In genomic region chr21:41764558-41765392, GRCh38 we compare ENCODE assay signal across 9 cellular contexts. TPM values are rescaled to one million over a fixed set of nuclear protein-coding genes. Genes with fewer than 3 reads are reported as not detected.
A peak's percentile ranks its signal among the peaks of the same experiment; 100 is the strongest.
DNase-seq lines count a peak whose midpoint lies in the region; ATAC-seq, FAIRE-seq and TF ChIP-seq lines count a peak whose summit lies in the region.
"Had no signal": no experiment of that assay in that cellular context is flagged by ENCODE, and none has a peak within 500 bp of the region (broad histone marks: within the 10 kb centered on the region; RNA-seq: fewer than 3 reads in every experiment).

No MANE protein-coding gene starts in this region.

- peak; percentile 94 for FAIRE-seq in keratinocyte (lab: Jason Lieb, UNC)
- FAIRE-seq: islet of Langerhans had no signal

- peaks cover 2% of the 10 kb centered on the region for H3K36me3 Mint-ChIP-seq in T-helper 17 cell (ENCODE audit: low read depth)

- peaks cover 29% of the 10 kb centered on the region for H3K4me1 Mint-ChIP-seq in T-helper 17 cell

- intact Hi-C loops in sigmoid colon (cut with DNase I) = no loop called here

- TF ChIP-seq EP300 in sigmoid colon (IDR thresholded peaks at IDR 0.05) = no peak

- peak overlapping the region; percentile 97 for H3K9ac ChIP-seq in keratinocyte (ENCODE audit: control insufficient read depth, extremely low read depth, insufficient read depth, low read length)

- peaks cover 88% of the 10 kb centered on the region for H3K27me3 Mint-ChIP-seq in T-helper 17 cell

- H3K4me2 ChIP-seq in keratinocyte (ENCODE audit: control insufficient read depth, extremely low read depth, insufficient read depth, low read depth, low read length) = peak overlapping the region; percentile 95

- H3K27ac Mint-ChIP-seq in T-helper 17 cell = peak overlapping the region; percentile 14

- H3K27me3 ChIP-seq in keratinocyte (ENCODE audit: control insufficient read depth, extremely low read depth, insufficient read depth, low read length) (no peaks in the 10 kb centered on the region), sigmoid colon (peaks cover 53 to 100% (median 87%) of the 10 kb centered on the region in 3 donors)

- H3K36me3 ChIP-seq in keratinocyte (ENCODE audit: control insufficient read depth in 2 of 2, extremely low read depth in 1 of 2, insufficient read depth in 2 of 2, low read length in 2 of 2) (peaks cover 1 to 4% of the 10 kb centered on the region in 2 experiments), sigmoid colon (no peaks in the 10 kb centered on the region)

- H3K4me3 Mint-ChIP-seq in T-helper 17 cell = no peak overlapping the region

- H3K9me1 ChIP-seq in keratinocyte (ENCODE audit: control insufficient read depth, extremely low read depth, insufficient read depth, low read length) = peaks cover 18% of the 10 kb centered on the region

- peaks cover 62% of the 10 kb centered on the region for H4K20me1 ChIP-seq in keratinocyte (ENCODE audit: control insufficient read depth, extremely low read depth, insufficient read depth, low read length)

- H3K9me3 ChIP-seq in T-helper 17 cell (ENCODE audit: control insufficient read depth, low read length, poor library complexity, severe bottlenecking) (no peaks in the 10 kb centered on the region), keratinocyte (ENCODE audit: control insufficient read depth, low read depth, low read length) (no peaks in the 10 kb centered on the region), sigmoid colon (no peaks in the 10 kb centered on the region)

- DNase-seq in HK-2 (ENCODE audit: unreplicated experiment) (peak; percentile 11), T-helper 17 cell (no peak), keratinocyte (ENCODE audit: low read depth, low spot score) (no peak), sigmoid colon (peak; percentile 15), GM20000 (ENCODE audit: low spot score) (no peak), A172 (ENCODE audit: low spot score) (no peak), DMS 273 (lab: John Stamatoyannopoulos, UW; ENCODE audit: unreplicated experiment) (no peak), NCI-H1417 treated with DMSO at 0.1 percent for 48 hours (lab: John Stamatoyannopoulos, UW) (no peak)

- no peak for TF ChIP-seq POLR2A in sigmoid colon (IDR thresholded peaks at IDR 0.05)

- ATAC-seq in T-helper 17 cell = no peak

- H3K4me1 ChIP-seq in keratinocyte (ENCODE audit: control insufficient read depth, extremely low read depth, insufficient read depth, low read length) = peaks cover 77% of the 10 kb centered on the region
- H3K4me1 ChIP-seq in sigmoid colon = peaks cover 0 to 46% (median 31%) of the 10 kb centered on the region in 4 donors

- TF ChIP-seq CTCF in keratinocyte (optimal IDR thresholded peaks at IDR 0.05 in 1 of 3, IDR thresholded peaks at IDR 0.05 in 1 of 3, conservative IDR thresholded peaks at IDR 0.05 in 1 of 3; ENCODE audit: extremely low read depth in 1 of 3, insufficient read depth in 2 of 3, low read length in 3 of 3) (no peak), sigmoid colon (IDR thresholded peaks at IDR 0.05) (no peak), GM20000 (IDR thresholded peaks at IDR 0.05; ENCODE audit: extremely low read depth, missing control alignments) (no peak)

- H3K27ac ChIP-seq in keratinocyte (ENCODE audit: control insufficient read depth, insufficient read depth, low read length) (peak overlapping the region; percentile 80), sigmoid colon (no peak overlapping the region)

- WGBS in sigmoid colon, 2 donors = 60 to 74% methylated on average over 6 of the region's 6 CpGs

- peak overlapping the region; percentile 79 to 92 (median 88) for H3K4me3 ChIP-seq in keratinocyte (ENCODE audit: control insufficient read depth in 2 of 3, extremely low read depth in 1 of 3, insufficient read depth in 2 of 3, low read depth in 1 of 3, low read length in 3 of 3)
- no peak overlapping the region for H3K4me3 ChIP-seq in sigmoid colon

- dilution Hi-C loops in keratinocyte (cut with MboI; ENCODE audit: extremely low pct_ligation_motif_present, low sequenced_read_pairs) = no loop called here

- no peak overlapping the region for H2AFZ ChIP-seq in keratinocyte (ENCODE audit: control insufficient read depth, low read length)

- peaks cover 71% of the 10 kb centered on the region for H3K79me2 ChIP-seq in keratinocyte (ENCODE audit: control insufficient read depth, insufficient read depth, low read length)

RNA-seq across cellular contexts. Expression of gene RIPK4, which starts 2.1 kb away (rescaled TPM):
- total RNA-seq in T-helper 17 cell (under 1 TPM; 0.37 to 0.50 TPM), sigmoid colon (under 1 TPM; under 0.01 to 0.54 (median 0.30) TPM)
- polyA plus RNA-seq in keratinocyte (16.6 to 23.4 TPM (median 18.4 TPM) in 3 replicates), sigmoid colon (1 to 10 TPM; 4.0 to 7.8 (median 6.9) TPM)
- polyA plus RNA-seq in keratinocyte (2011; ENCODE audit: low read depth) = 11.0 TPM
- 13.0 and 20.1 TPM in 2 replicates for polyA plus RNA-seq in keratinocyte (2011; cell fraction: cytosol; rRNA removed)
- 54.2 and 65.2 TPM in 2 replicates for polyA plus RNA-seq in keratinocyte (2011; cell fraction: nucleus; rRNA removed)
- 30.8 and 35.3 TPM in 2 replicates for polyA plus RNA-seq in keratinocyte (2012; ENCODE audit: low replicate concordance)
- polyA minus RNA-seq in keratinocyte = 28.0 to 48.3 TPM (median 30.7 TPM) in 3 replicates
- 40.3 TPM for polyA minus RNA-seq in keratinocyte (2011; cell fraction: cytosol; rRNA and poly(A)+ RNA removed)
- polyA minus RNA-seq in keratinocyte (2011; cell fraction: nucleus; rRNA and poly(A)+ RNA removed) = 80.7 and 89.5 TPM in 2 replicates
- total RNA-seq in A172 (2014; rRNA removed; shearing (Covaris generic)) = 0.07 and 0.55 TPM in 2 replicates

Comparison
In these comparisons a context has a peak if more than half of its experiments do, and no peak if none do; other contexts are left out.
1. DNase-seq: peak in HK-2 (single experiment) and sigmoid colon (single experiment); none in T-helper 17 cell (0 of 3), keratinocyte (single experiment), GM20000 (single experiment), A172 (single experiment), DMS 273 (single experiment) and NCI-H1417 treated with DMSO at 0.1 percent for 48 hours (single experiment).
2. H3K4me3 ChIP-seq: peak in keratinocyte (3 of 3); none in sigmoid colon (0 of 4).